ENCODE assay signal across 11 cellular contexts in genomic region chr3:71690222-71690821, GRCh38. TPM values are rescaled to one million over a fixed set of nuclear protein-coding genes. Genes with fewer than 3 reads are reported as not detected.
DNase-seq lines count a peak whose midpoint lies in the region; ATAC-seq and TF ChIP-seq lines count a peak whose summit lies in the region.
"Had no signal": no experiment of that assay in that cellular context is flagged by ENCODE, and none has a peak within 500 bp of the region (broad histone marks: within the 10 kb centered on the region; RNA-seq: fewer than 3 reads in every experiment).

No MANE protein-coding gene starts in this region.

- H3K4me3 ChIP-seq in fibroblast of pulmonary artery (replicated peaks; ENCODE audit: low read depth, low read length), result no peak overlapping the region
- H3K4me3 ChIP-seq: cardiac muscle cell had no signal

- DNase-seq in COLO829 (ENCODE audit: low spot score) (peak; percentile 64), RPMI7951 (ENCODE audit: low read depth) (peak; percentile 94), fibroblast of pulmonary artery (ENCODE audit: low read depth) (peak; percentile 87), omental fat pad (ENCODE audit: low spot score) (no peak), SKM-1 treated with dmso at 0.1 percent for 144 hours (lab: John Stamatoyannopoulos, UW; ENCODE audit: unreplicated experiment) (no peak), NCI-H510A (lab: John Stamatoyannopoulos, UW) (no peak), NCI-H1048 (lab: John Stamatoyannopoulos, UW) (no peak), AML-193 (lab: John Stamatoyannopoulos, UW) (no peak)
- DNase-seq: DND-41, PC-3 had no signal

- TF ChIP-seq CTCF in fibroblast of pulmonary artery (IDR thresholded peaks at IDR 0.05; ENCODE audit: low read length, missing control alignments) (no peak), omental fat pad (IDR thresholded peaks at IDR 0.05) (no peak)

- peak; percentile 29 for ATAC-seq in omental fat pad (ENCODE audit: low FRiP score)
- ATAC-seq: PC-3 had no signal

RNA-seq across cellular contexts. Expression of gene EIF4E3, which starts 34.9 kb away (rescaled TPM):
- 1.6 and 1.7 TPM in 2 replicates for total RNA-seq in RPMI7951 (2014; rRNA removed; shearing (Covaris generic))
- total RNA-seq in omental fat pad, result 10 to 100 TPM; 20.3 to 31.7 (median 26.3) TPM

Comparison
In these comparisons a context has a peak if more than half of its experiments do, and no peak if none do; other contexts are left out.
1. DNase-seq: peak in COLO829 (single experiment), RPMI7951 (single experiment) and fibroblast of pulmonary artery (single experiment); none in omental fat pad (single experiment), SKM-1 treated with dmso at 0.1 percent for 144 hours (single experiment), NCI-H510A (single experiment), NCI-H1048 (single experiment) and AML-193 (0 of 2).